Comparison of ENCODE assay signal across 7 cellular contexts in the genomic region with DNA sequence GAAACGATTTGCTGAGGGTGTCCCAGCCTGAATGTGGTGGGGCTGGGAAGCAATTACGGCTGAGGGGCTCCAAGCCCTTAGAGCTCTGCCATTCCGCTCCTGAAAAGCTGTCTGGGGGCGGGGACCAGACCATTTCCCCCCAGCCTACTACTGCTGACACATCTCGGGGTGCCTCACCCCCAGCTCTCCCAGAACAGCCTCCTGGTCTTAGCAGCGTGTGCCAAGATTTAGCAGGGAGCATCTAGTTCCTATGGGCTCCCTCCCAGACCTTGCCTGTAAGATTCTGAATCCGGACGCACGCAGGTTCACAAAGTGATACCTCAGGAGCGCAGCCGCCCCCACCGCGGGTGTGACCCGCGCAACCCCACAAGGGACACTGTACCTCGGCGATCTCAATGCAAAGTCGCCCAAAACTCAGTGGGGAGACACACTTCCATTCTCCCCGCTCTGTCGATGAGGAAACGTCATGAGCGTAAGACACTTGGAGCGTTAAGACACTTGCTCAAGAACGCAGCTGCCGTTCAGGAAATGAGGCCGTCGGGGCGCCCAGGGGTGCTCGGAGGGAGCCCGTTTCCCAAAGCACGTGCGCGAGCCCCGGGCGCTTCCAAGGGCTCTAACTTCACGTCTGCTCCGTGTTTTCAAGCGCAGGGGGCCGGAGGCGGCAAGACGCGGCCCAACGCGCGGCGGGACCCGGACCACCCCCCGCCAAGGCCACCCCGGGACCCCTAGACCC. TPM values are rescaled to one million over a fixed set of nuclear protein-coding genes. Genes with fewer than 3 reads are reported as not detected.
A peak's percentile ranks its signal among the peaks of the same experiment; 100 is the strongest.
DNase-seq lines count a peak whose midpoint lies in the region; ATAC-seq and TF ChIP-seq lines count a peak whose summit lies in the region.

No MANE protein-coding gene starts in this region.

- TF ChIP-seq CTCF in HFFc6 (IDR thresholded peaks at IDR 0.05) = no peak
- no peak for TF ChIP-seq CTCF in NB4 (IDR thresholded peaks at IDR 0.05; ENCODE audit: low read depth, low read length)
- no peak for TF ChIP-seq CTCF in natural killer cell (IDR thresholded peaks at IDR 0.05)
- no peak for TF ChIP-seq CTCF in tibial artery (IDR thresholded peaks at IDR 0.05)

- intact Hi-C loops in natural killer cell (cut with micrococcal nuclease) (loop anchor here (1.0 to 2.0 kb wide), 3 partner anchors 19 to 340 kb away; a partner anchor contains a TSS), tibial artery (cut with DNase I; ENCODE audit: low total_unique reads) (no loop called here)

- DNase-seq in HFFc6 = peak; percentile 21
- DNase-seq in NB4 (ENCODE audit: low read depth) = peak; percentile 69
- DNase-seq in activated CD8-positive, alpha-beta memory T cell treated with anti-CD3 and anti-CD28 coated beads, Interleukin-2, amount 50 U/mL, for 48 hours = peak; percentile 77
- no peak for DNase-seq in natural killer cell
- peak in 1 of 2 donors; percentile 36 for DNase-seq in tibial artery

- H3K27me3 Mint-ChIP-seq in HFFc6 (ENCODE audit: insufficient read depth) (peaks cover 8% of the 10 kb centered on the region), natural killer cell (ENCODE audit: low read depth in 2 of 2) (no peaks in the 10 kb centered on the region)

- WGBS in esophagus, 2 donors = 1% methylated on average over 49 of the region's 49 CpGs

- peaks cover 10 to 13% of the 10 kb centered on the region in 2 donors for H3K36me3 ChIP-seq in esophagus (ENCODE audit: control insufficient read depth in 2 of 2, insufficient read depth in 2 of 2, low read length in 1 of 2)
- peaks cover 12 to 22% (median 18%) of the 10 kb centered on the region in 3 donors for H3K36me3 ChIP-seq in tibial artery

- peak; percentile 38 for ATAC-seq in GM18502 (IDR thresholded peaks at IDR 0.05; ENCODE audit: poor library complexity, unreplicated experiment)
- peak; percentile 30 to 61 (median 42) for ATAC-seq in natural killer cell

- peaks cover 30% of the 10 kb centered on the region for H3K36me3 Mint-ChIP-seq in HFFc6 (ENCODE audit: low read depth)
- no peaks in the 10 kb centered on the region for H3K36me3 Mint-ChIP-seq in natural killer cell

- peaks cover 2 to 5% of the 10 kb centered on the region in 2 donors for H3K4me1 ChIP-seq in esophagus (ENCODE audit: control insufficient read depth in 2 of 2, insufficient read depth in 2 of 2, low read length in 1 of 2)
- H3K4me1 ChIP-seq in tibial artery = peaks cover 0 to 28% (median 21%) of the 10 kb centered on the region in 4 donors

- H3K9me3 ChIP-seq in esophagus (ENCODE audit: control insufficient read depth in 2 of 2, insufficient read depth in 1 of 2, low read depth in 1 of 2, low read length in 1 of 2) = no peaks in the 10 kb centered on the region
- no peaks in the 10 kb centered on the region for H3K9me3 ChIP-seq in tibial artery

- peak overlapping the region; percentile 91 for H3K4me3 Mint-ChIP-seq in HFFc6
- peak overlapping the region; percentile 94 for H3K4me3 Mint-ChIP-seq in natural killer cell

- no peak for TF ChIP-seq POLR2A in NB4 (IDR thresholded peaks at IDR 0.05; ENCODE audit: extremely low read depth, insufficient read length)

- H3K27ac ChIP-seq in esophagus (ENCODE audit: low read depth in 2 of 2, low read length in 1 of 2) = peak overlapping the region; percentile 47 to 73
- peak overlapping the region; percentile 84 to 87 for H3K27ac ChIP-seq in tibial artery

- H3K4me3 ChIP-seq in NB4 (ENCODE audit: low read depth, low read length) (peak overlapping the region; percentile 88), esophagus (ENCODE audit: low read depth in 1 of 2, low read length in 2 of 2) (peak overlapping the region; percentile 70 to 95), tibial artery (peak overlapping the region; percentile 74 to 79)

- H3K9me3 Mint-ChIP-seq in HFFc6 (peaks cover 14% of the 10 kb centered on the region), natural killer cell (no peaks in the 10 kb centered on the region)

- H3K27me3 ChIP-seq in esophagus (ENCODE audit: control insufficient read depth in 1 of 2, insufficient read depth in 2 of 2, low read length in 2 of 2) (no peaks in the 10 kb centered on the region), tibial artery (no peaks in the 10 kb centered on the region)

- H3K27ac Mint-ChIP-seq in HFFc6 (peak overlapping the region; percentile 80), natural killer cell (peak overlapping the region; percentile 84 to 89)

- H3K4me1 Mint-ChIP-seq in HFFc6 (ENCODE audit: low read depth) (peaks cover 23% of the 10 kb centered on the region), natural killer cell (peaks cover 23 to 42% of the 10 kb centered on the region in 2 donors)

RNA-seq across cellular contexts. Expression of a gene that starts 0.6 kb away (rescaled TPM):
- 10 to 100 TPM; 21.0 to 27.7 (median 21.7) TPM for total RNA-seq in HFFc6 (2021; fragmentation: NEBNext Ultra II Directional; extraction: Animal tissue kit (Norgen Biotek cat#: 25700))
- 10 to 100 TPM in 1 of 2 donors, 1 to 10 TPM in 1; 7.0 to 12.8 TPM for polyA plus RNA-seq in esophagus
- total RNA-seq in natural killer cell = 10 to 100 TPM; 13.7 to 17.1 (median 13.7) TPM

RNA-seq across cellular contexts. Expression of a gene that starts 19.0 kb away (rescaled TPM):
- 10 to 100 TPM; 28.2 to 35.8 (median 34.5) TPM for total RNA-seq in HFFc6 (2021; fragmentation: NEBNext Ultra II Directional; extraction: Animal tissue kit (Norgen Biotek cat#: 25700))
- 10 to 100 TPM; 11.0 to 18.9 TPM for polyA plus RNA-seq in esophagus
- total RNA-seq in natural killer cell = 1 to 10 TPM in 2 of 3 donors, under 1 TPM in 1; 0.75 to 3.1 (median 1.8) TPM

RNA-seq across cellular contexts. Expression of a gene that starts 30.6 kb away (rescaled TPM):
- 10 to 100 TPM; 43.8 to 57.9 (median 48.6) TPM for total RNA-seq in HFFc6 (2021; fragmentation: NEBNext Ultra II Directional; extraction: Animal tissue kit (Norgen Biotek cat#: 25700))
- polyA plus RNA-seq in esophagus = 10 to 100 TPM; 20.8 to 34.3 TPM
- total RNA-seq in natural killer cell = 10 to 100 TPM; 62.5 to 67.1 (median 63.5) TPM

RNA-seq across cellular contexts. Expression of a gene that starts 30.7 kb away (rescaled TPM):
- total RNA-seq in HFFc6 (2021; fragmentation: NEBNext Ultra II Directional; extraction: Animal tissue kit (Norgen Biotek cat#: 25700)) = 10 to 100 TPM; 10.9 to 13.4 (median 12.8) TPM
- 10 to 100 TPM in 1 of 2 donors, 1 to 10 TPM in 1; 7.6 to 14.6 TPM for polyA plus RNA-seq in esophagus
- 10 to 100 TPM; 24.3 to 32.2 (median 31.9) TPM for total RNA-seq in natural killer cell

RNA-seq across cellular contexts. Expression of a gene that starts 36.8 kb away (rescaled TPM):
- 10 to 100 TPM; 85.3 to 91.0 (median 87.9) TPM for total RNA-seq in HFFc6 (2021; fragmentation: NEBNext Ultra II Directional; extraction: Animal tissue kit (Norgen Biotek cat#: 25700))
- 10 to 100 TPM; 10.9 to 12.1 TPM for polyA plus RNA-seq in esophagus
- 100 to 1,000 TPM in 1 of 3 donors, 10 to 100 TPM in 2; 82.8 to 102 (median 89.1) TPM for total RNA-seq in natural killer cell

Comparison
In these comparisons a context has a peak if more than half of its experiments do, and no peak if none do; other contexts are left out.
1. RNA of a gene that starts 19.0 kb away (total RNA-seq): 28.2 to 35.8 TPM in HFFc6; 0.75 to 3.1 TPM in natural killer cell; every median in the first group is over 4 times any median in the second.
2. Peak in every context shown above with its lines, with median percentiles within 50 percentile points of each other: H3K4me3 ChIP-seq.